1 cellular context compared by ENCODE assay signal in genomic region chr17:17713839-17714238, GRCh38.
TF ChIP-seq lines count a peak whose summit lies in the region.

No MANE protein-coding gene starts in this region.

TF ChIP-seq in HepG2, 621 proteins besides CTCF, POLR2A, EP300 and RAD21 (continued from another document):
- TF ChIP-seq SMAD9 (CRISPR knock-in tag; IDR thresholded peaks at IDR 0.05) (no peak), ZBTB26 (CRISPR knock-in tag; IDR thresholded peaks at IDR 0.05; ENCODE audit: borderline replicate concordance) (0 out of 2 replicates have a peak, but pooled peaks have one; percentile 53), ADNP (CRISPR knock-in tag; IDR thresholded peaks at IDR 0.05) (0 out of 2 replicates have a peak, but pooled peaks have one; percentile 48), DR1 (CRISPR knock-in tag; IDR thresholded peaks at IDR 0.05) (no peak), ZNF274 (CRISPR knock-in tag; IDR thresholded peaks at IDR 0.05) (no peak), RFX3 (CRISPR knock-in tag; IDR thresholded peaks at IDR 0.05) (no peak), ZKSCAN5 (CRISPR knock-in tag; IDR thresholded peaks at IDR 0.05) (no peak), ZEB1 (IDR thresholded peaks at IDR 0.05; ENCODE audit: insufficient replicate concordance, low read depth) (no peak), ZBTB38 (CRISPR knock-in tag; IDR thresholded peaks at IDR 0.05) (peak; percentile 86; the same call in 1 of the 2 replicates), HNF4A (CRISPR knock-in tag; IDR thresholded peaks at IDR 0.05) (peak; percentile 40; the same call in 1 of the 2 replicates), TEAD3 (CRISPR knock-in tag; optimal IDR thresholded peaks at IDR 0.05; ENCODE audit: borderline replicate concordance) (peak; percentile 24), ZBTB10 (CRISPR knock-in tag; IDR thresholded peaks at IDR 0.05; ENCODE audit: borderline replicate concordance) (no peak), ZNF251 (CRISPR knock-in tag; IDR thresholded peaks at IDR 0.05) (no peak), MYC (CRISPR knock-in tag; IDR thresholded peaks at IDR 0.05; ENCODE audit: borderline replicate concordance) (peak; percentile 45; the same call in 1 of the 2 replicates), JARID2 (CRISPR knock-in tag; IDR thresholded peaks at IDR 0.05; ENCODE audit: insufficient replicate concordance) (no peak), ZFY (CRISPR knock-in tag; IDR thresholded peaks at IDR 0.05) (peak; percentile 53), ZNF709 (CRISPR knock-in tag; IDR thresholded peaks at IDR 0.05) (no peak), ZNF768 (CRISPR knock-in tag; IDR thresholded peaks at IDR 0.05) (peak; percentile 89), PBX3 (CRISPR knock-in tag; IDR thresholded peaks at IDR 0.05; ENCODE audit: borderline replicate concordance) (no peak), SSRP1 (CRISPR knock-in tag; IDR thresholded peaks at IDR 0.05) (no peak), ZMYM3 (CRISPR knock-in tag; IDR thresholded peaks at IDR 0.05) (peak; percentile 58; the same call in 1 of the 2 replicates), ZNF569 (CRISPR knock-in tag; IDR thresholded peaks at IDR 0.05; ENCODE audit: borderline replicate concordance) (no peak), ZNF446 (CRISPR knock-in tag; IDR thresholded peaks at IDR 0.05) (no peak), ZNF766 (CRISPR knock-in tag; IDR thresholded peaks at IDR 0.05; ENCODE audit: borderline replicate concordance) (0 out of 2 replicates have a peak, but pooled peaks have one; percentile 48), SALL1 (CRISPR knock-in tag; IDR thresholded peaks at IDR 0.05) (0 out of 2 replicates have a peak, but pooled peaks have one; percentile 19), TIGD3 (CRISPR knock-in tag; IDR thresholded peaks at IDR 0.05; ENCODE audit: borderline replicate concordance) (no peak), MAX (IDR thresholded peaks at IDR 0.05) (0 out of 2 replicates have a peak, but pooled peaks have one; percentile 22), SRY (CRISPR knock-in tag; IDR thresholded peaks at IDR 0.05) (no peak)
- TF ChIP-seq, protein P1, sequence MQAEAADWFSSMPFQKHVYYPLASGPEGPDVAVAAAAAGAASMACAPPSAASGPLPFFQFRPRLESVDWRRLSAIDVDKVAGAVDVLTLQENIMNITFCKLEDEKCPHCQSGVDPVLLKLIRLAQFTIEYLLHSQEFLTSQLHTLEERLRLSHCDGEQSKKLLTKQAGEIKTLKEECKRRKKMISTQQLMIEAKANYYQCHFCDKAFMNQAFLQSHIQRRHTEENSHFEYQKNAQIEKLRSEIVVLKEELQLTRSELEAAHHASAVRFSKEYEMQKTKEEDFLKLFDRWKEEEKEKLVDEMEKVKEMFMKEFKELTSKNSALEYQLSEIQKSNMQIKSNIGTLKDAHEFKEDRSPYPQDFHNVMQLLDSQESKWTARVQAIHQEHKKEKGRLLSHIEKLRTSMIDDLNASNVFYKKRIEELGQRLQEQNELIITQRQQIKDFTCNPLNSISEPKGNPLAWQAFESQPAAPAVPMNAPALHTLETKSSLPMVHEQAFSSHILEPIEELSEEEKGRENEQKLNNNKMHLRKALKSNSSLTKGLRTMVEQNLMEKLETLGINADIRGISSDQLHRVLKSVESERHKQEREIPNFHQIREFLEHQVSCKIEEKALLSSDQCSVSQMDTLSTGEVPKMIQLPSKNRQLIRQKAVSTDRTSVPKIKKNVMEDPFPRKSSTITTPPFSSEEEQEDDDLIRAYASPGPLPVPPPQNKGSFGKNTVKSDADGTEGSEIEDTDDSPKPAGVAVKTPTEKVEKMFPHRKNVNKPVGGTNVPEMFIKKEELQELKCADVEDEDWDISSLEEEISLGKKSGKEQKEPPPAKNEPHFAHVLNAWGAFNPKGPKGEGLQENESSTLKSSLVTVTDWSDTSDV (CRISPR knock-in tag; IDR thresholded peaks at IDR 0.05), result no peak
- TF ChIP-seq, protein P2, sequence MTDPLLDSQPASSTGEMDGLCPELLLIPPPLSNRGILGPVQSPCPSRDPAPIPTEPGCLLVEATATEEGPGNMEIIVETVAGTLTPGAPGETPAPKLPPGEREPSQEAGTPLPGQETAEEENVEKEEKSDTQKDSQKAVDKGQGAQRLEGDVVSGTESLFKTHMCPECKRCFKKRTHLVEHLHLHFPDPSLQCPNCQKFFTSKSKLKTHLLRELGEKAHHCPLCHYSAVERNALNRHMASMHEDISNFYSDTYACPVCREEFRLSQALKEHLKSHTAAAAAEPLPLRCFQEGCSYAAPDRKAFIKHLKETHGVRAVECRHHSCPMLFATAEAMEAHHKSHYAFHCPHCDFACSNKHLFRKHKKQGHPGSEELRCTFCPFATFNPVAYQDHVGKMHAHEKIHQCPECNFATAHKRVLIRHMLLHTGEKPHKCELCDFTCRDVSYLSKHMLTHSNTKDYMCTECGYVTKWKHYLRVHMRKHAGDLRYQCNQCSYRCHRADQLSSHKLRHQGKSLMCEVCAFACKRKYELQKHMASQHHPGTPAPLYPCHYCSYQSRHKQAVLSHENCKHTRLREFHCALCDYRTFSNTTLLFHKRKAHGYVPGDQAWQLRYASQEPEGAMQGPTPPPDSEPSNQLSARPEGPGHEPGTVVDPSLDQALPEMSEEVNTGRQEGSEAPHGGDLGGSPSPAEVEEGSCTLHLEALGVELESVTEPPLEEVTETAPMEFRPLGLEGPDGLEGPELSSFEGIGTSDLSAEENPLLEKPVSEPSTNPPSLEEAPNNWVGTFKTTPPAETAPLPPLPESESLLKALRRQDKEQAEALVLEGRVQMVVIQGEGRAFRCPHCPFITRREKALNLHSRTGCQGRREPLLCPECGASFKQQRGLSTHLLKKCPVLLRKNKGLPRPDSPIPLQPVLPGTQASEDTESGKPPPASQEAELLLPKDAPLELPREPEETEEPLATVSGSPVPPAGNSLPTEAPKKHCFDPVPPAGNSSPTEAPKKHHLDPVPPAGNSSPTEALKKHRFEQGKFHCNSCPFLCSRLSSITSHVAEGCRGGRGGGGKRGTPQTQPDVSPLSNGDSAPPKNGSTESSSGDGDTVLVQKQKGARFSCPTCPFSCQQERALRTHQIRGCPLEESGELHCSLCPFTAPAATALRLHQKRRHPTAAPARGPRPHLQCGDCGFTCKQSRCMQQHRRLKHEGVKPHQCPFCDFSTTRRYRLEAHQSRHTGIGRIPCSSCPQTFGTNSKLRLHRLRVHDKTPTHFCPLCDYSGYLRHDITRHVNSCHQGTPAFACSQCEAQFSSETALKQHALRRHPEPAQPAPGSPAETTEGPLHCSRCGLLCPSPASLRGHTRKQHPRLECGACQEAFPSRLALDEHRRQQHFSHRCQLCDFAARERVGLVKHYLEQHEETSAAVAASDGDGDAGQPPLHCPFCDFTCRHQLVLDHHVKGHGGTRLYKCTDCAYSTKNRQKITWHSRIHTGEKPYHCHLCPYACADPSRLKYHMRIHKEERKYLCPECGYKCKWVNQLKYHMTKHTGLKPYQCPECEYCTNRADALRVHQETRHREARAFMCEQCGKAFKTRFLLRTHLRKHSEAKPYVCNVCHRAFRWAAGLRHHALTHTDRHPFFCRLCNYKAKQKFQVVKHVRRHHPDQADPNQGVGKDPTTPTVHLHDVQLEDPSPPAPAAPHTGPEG (CRISPR knock-in tag; IDR thresholded peaks at IDR 0.05), result 0 out of 2 replicates have a peak, but pooled peaks have one; percentile 48
